23 cellular contexts compared by ENCODE assay signal in genomic region chr5:162037431-162037830, GRCh38. TPM values are rescaled to one million over a fixed set of nuclear protein-coding genes. Genes with fewer than 3 reads are reported as not detected.
"Had no signal": no experiment of that assay in that cellular context is flagged by ENCODE, and none has a peak within 500 bp of the region (broad histone marks: within the 10 kb centered on the region; RNA-seq: fewer than 3 reads in every experiment).

No MANE protein-coding gene starts in this region.

- H3K4me3 Mint-ChIP-seq: activated CD4-positive, alpha-beta memory T cell treated with anti-CD3 and anti-CD28 coated beads for 36 hours; activated CD4-positive, alpha-beta T cell treated with anti-CD3 and anti-CD28 coated beads, Interleukin-2, amount 10 ng/mL, durations not matched to agents 7 days and 5 days; activated naive CD4-positive, alpha-beta T cell treated with anti-CD3 and anti-CD28 coated beads for 36 hours; activated naive CD8-positive, alpha-beta T cell treated with anti-CD3 and anti-CD28 coated beads for 36 hours; activated T-cell treated with anti-CD3 and anti-CD28 coated beads, Interleukin-2, amount 50 U/mL, for 4 hours; T-helper 1 cell treated with Interleukin-12 subunit alpha and Interleukin-12 subunit beta and Interleukin-4 antibody, amounts not matched to agents 30 μg/mL and 1 μg/mL, for 36 hours had no signal

- H3K27me3 Mint-ChIP-seq: activated CD4-positive, alpha-beta memory T cell treated with anti-CD3 and anti-CD28 coated beads for 36 hours; activated CD4-positive, alpha-beta T cell treated with anti-CD3 and anti-CD28 coated beads, Interleukin-2, amount 10 ng/mL, durations not matched to agents 7 days and 5 days; activated naive CD8-positive, alpha-beta T cell treated with anti-CD3 and anti-CD28 coated beads for 36 hours had no signal

- H3K9me3 ChIP-seq: colonic mucosa had no signal

- H3K27me3 ChIP-seq: brain microvascular endothelial cell, cardiac muscle cell, colonic mucosa had no signal

- H3K36me3 Mint-ChIP-seq: activated CD4-positive, alpha-beta memory T cell treated with anti-CD3 and anti-CD28 coated beads for 36 hours; activated naive CD8-positive, alpha-beta T cell treated with anti-CD3 and anti-CD28 coated beads for 36 hours had no signal

- H3K4me3 ChIP-seq: cardiac muscle cell, colonic mucosa, PC-9 had no signal

- H3K36me3 ChIP-seq: brain microvascular endothelial cell, cardiac muscle cell, colonic mucosa had no signal

- H3K27ac ChIP-seq: brain microvascular endothelial cell, cardiac muscle cell, colonic mucosa, PC-9 had no signal

- H3K4me2 ChIP-seq: PC-9 had no signal

- ATAC-seq: activated T-cell treated with anti-CD3 and anti-CD28 coated beads, Interleukin-2, amount 50 U/mL, for 4 hours had no signal

- DNase-seq: activated CD4-positive, alpha-beta memory T cell treated with anti-CD3 and anti-CD28 coated beads for 36 hours; activated CD4-positive, alpha-beta T cell treated with anti-CD3 and anti-CD28 coated beads, Interleukin-2, amount 10 ng/mL, durations not matched to agents 7 days and 5 days; activated CD4-positive, CD25-positive, alpha-beta regulatory T cell; activated CD8-positive, alpha-beta memory T cell treated with anti-CD3 and anti-CD28 coated beads for 24 hours; activated effector memory CD4-positive, alpha-beta T cell treated with anti-CD3 and anti-CD28 coated beads, Interleukin-2, amount 50 U/mL, for 16 hours; activated naive CD4-positive, alpha-beta T cell treated with anti-CD3 and anti-CD28 coated beads for 36 hours; activated naive CD8-positive, alpha-beta T cell treated with anti-CD3 and anti-CD28 coated beads for 36 hours; activated T-cell treated with anti-CD3 and anti-CD28 coated beads, Interleukin-2, amount 50 U/mL, for 4 hours; brain microvascular endothelial cell; cerebellar nuclear complex; colonic mucosa; Kasumi-1; NCI-H1436 treated with DMSO at 0.1 percent for 48 hours; NCI-H1930; NCI-H2107; NCI-H2171 treated with DMSO at 0.1 percent for 48 hours; NCI-H226; NCI-H526; PC-9; SHP77 treated with DMSO at 0.1 percent for 48 hours had no signal

- H3K9me3 Mint-ChIP-seq: activated CD4-positive, alpha-beta T cell treated with anti-CD3 and anti-CD28 coated beads, Interleukin-2, amount 10 ng/mL, durations not matched to agents 7 days and 5 days; activated T-cell treated with anti-CD3 and anti-CD28 coated beads, Interleukin-2, amount 50 U/mL, for 4 hours had no signal

- H3K4me1 ChIP-seq: colonic mucosa had no signal

- H3K4me1 Mint-ChIP-seq: activated CD4-positive, alpha-beta T cell treated with anti-CD3 and anti-CD28 coated beads, Interleukin-2, amount 10 ng/mL, durations not matched to agents 7 days and 5 days; activated naive CD8-positive, alpha-beta T cell treated with anti-CD3 and anti-CD28 coated beads for 36 hours had no signal

- H2AFZ ChIP-seq: PC-9 had no signal

- H3K27ac Mint-ChIP-seq: activated CD4-positive, alpha-beta memory T cell treated with anti-CD3 and anti-CD28 coated beads for 36 hours; activated CD4-positive, alpha-beta T cell treated with anti-CD3 and anti-CD28 coated beads, Interleukin-2, amount 10 ng/mL, durations not matched to agents 7 days and 5 days; activated naive CD4-positive, alpha-beta T cell treated with anti-CD3 and anti-CD28 coated beads for 36 hours; activated naive CD8-positive, alpha-beta T cell treated with anti-CD3 and anti-CD28 coated beads for 36 hours; T-helper 1 cell treated with Interleukin-12 subunit alpha and Interleukin-12 subunit beta and Interleukin-4 antibody, amounts not matched to agents 30 μg/mL and 1 μg/mL, for 36 hours had no signal

RNA-seq across cellular contexts. Expression of gene GABRG2, which starts 30.1 kb away (rescaled TPM):
- total RNA-seq: activated CD4-positive, alpha-beta memory T cell treated with anti-CD3 and anti-CD28 coated beads for 36 hours; activated CD4-positive, alpha-beta T cell treated with anti-CD3 and anti-CD28 coated beads, Interleukin-2, amount 10 ng/mL, durations not matched to agents 7 days and 5 days; activated naive CD8-positive, alpha-beta T cell treated with anti-CD3 and anti-CD28 coated beads for 36 hours; cardiac muscle cell; NCI-H460; PC-9 had no signal
